Comparison of ENCODE assay signal across 2 cellular contexts in genomic region chr7:97018775-97019535, GRCh38.
A peak's percentile ranks its signal among the peaks of the same experiment; 100 is the strongest.
TF ChIP-seq lines count a peak whose summit lies in the region.

No MANE protein-coding gene starts in this region.

TF ChIP-seq in endothelial cell of umbilical vein, 7 proteins besides CTCF, POLR2A, EP300 and RAD21:
- TF ChIP-seq MYC (IDR thresholded peaks at IDR 0.05; ENCODE audit: low read depth, low read length) (no peak), EZH2 (IDR thresholded peaks at IDR 0.05; ENCODE audit: borderline replicate concordance, low read depth, low read length, severe bottlenecking) (peak; percentile 70)

TF ChIP-seq in neural cell, 6 proteins besides CTCF, POLR2A, EP300 and RAD21:
- TF ChIP-seq REST (IDR thresholded peaks at IDR 0.05; ENCODE audit: borderline replicate concordance), result peak; percentile 89
- TF ChIP-seq POLR2AphosphoS5 (IDR thresholded peaks at IDR 0.05), result peak; percentile 44
- TF ChIP-seq TAF1 (IDR thresholded peaks at IDR 0.05; ENCODE audit: low read depth), result no peak
- TF ChIP-seq MXI1 (conservative IDR thresholded peaks at IDR 0.05; ENCODE audit: poor library complexity, severe bottlenecking), result no peak
- no peak for TF ChIP-seq SMC3 (conservative IDR thresholded peaks at IDR 0.05; ENCODE audit: poor library complexity)
- TF ChIP-seq EZH2 (IDR thresholded peaks at IDR 0.05; ENCODE audit: borderline replicate concordance, insufficient read depth, low read length, poor library complexity, severe bottlenecking), result no peak
